In genomic region chr7:121605297-121605640, GRCh38 we compare ENCODE assay signal across 1 cellular context.
TF ChIP-seq lines count a peak whose summit lies in the region.

No MANE protein-coding gene starts in this region.

TF ChIP-seq in GM12878, 131 proteins besides CTCF, POLR2A, EP300 and RAD21 (continued from another document):
- TF ChIP-seq, protein P1, sequence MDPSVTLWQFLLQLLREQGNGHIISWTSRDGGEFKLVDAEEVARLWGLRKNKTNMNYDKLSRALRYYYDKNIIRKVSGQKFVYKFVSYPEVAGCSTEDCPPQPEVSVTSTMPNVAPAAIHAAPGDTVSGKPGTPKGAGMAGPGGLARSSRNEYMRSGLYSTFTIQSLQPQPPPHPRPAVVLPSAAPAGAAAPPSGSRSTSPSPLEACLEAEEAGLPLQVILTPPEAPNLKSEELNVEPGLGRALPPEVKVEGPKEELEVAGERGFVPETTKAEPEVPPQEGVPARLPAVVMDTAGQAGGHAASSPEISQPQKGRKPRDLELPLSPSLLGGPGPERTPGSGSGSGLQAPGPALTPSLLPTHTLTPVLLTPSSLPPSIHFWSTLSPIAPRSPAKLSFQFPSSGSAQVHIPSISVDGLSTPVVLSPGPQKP (IDR thresholded peaks at IDR 0.05; ENCODE audit: low read depth, low read length): no peak
- TF ChIP-seq IKZF1 (conservative IDR thresholded peaks at IDR 0.05) (no peak), FOS (IDR thresholded peaks at IDR 0.05; ENCODE audit: borderline replicate concordance, extremely low read depth, insufficient read length) (no peak), RFX5 (IDR thresholded peaks at IDR 0.05; ENCODE audit: low read depth, low read length) (no peak)
